ENCODE assay signal across 19 cellular contexts in the genomic region with DNA sequence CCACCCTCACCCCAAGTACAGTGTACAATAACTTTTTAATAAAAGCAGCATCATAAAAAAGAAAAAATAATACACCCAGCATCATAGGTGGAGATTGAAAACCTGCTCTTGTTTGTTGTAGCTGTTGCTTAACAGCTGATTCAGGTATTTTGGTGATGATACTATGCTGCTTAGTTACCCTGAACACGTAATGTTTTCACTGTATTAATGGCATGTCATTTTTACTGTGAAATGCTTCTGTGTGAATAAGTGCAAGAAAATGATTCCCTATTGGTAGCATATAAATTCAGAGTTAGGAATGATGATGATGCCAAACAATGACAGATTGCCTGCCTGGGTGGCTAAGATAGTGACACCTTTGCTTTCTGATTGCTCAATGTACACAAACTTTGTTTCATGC.
DNase-seq lines count a peak whose midpoint lies in the region; ATAC-seq and TF ChIP-seq lines count a peak whose summit lies in the region.
"Had no signal": no experiment of that assay in that cellular context is flagged by ENCODE, and none has a peak within 500 bp of the region (broad histone marks: within the 10 kb centered on the region; RNA-seq: fewer than 3 reads in every experiment).

No MANE protein-coding gene starts in this region.

- H3K27me3 ChIP-seq in DND-41 (ENCODE audit: insufficient read depth, low read length, poor library complexity) (no peaks in the 10 kb centered on the region), neural cell (ENCODE audit: insufficient read depth, low read depth, low read length) (no peaks in the 10 kb centered on the region), right lobe of liver (no peaks in the 10 kb centered on the region)
- H3K27me3 ChIP-seq: BLaER1 had no signal

- intact Hi-C loops in right lobe of liver (cut with DNase I): no loop called here

- H3K4me3 ChIP-seq in DND-41 (ENCODE audit: low read depth in 1 of 2, low read length in 2 of 2): no peak overlapping the region
- no peak overlapping the region for H3K4me3 ChIP-seq in epithelial cell of esophagus (ENCODE audit: low read length)
- H3K4me3 ChIP-seq in neural cell (ENCODE audit: low read length): no peak overlapping the region
- H3K4me3 ChIP-seq in right lobe of liver: no peak overlapping the region
- H3K4me3 ChIP-seq: BLaER1, GM12878, GM23338, HAP-1 had no signal

- no peak overlapping the region for H3K27ac ChIP-seq in DND-41 (ENCODE audit: low read length)
- H3K27ac ChIP-seq in neural cell (ENCODE audit: low read length): peak overlapping the region; percentile 48
- no peak overlapping the region for H3K27ac ChIP-seq in right lobe of liver
- H3K27ac ChIP-seq: 22Rv1, BLaER1, C4-2B had no signal

- H3K36me3 ChIP-seq in DND-41 (ENCODE audit: insufficient read depth, low read length) (no peaks in the 10 kb centered on the region), neural cell (ENCODE audit: insufficient read depth, low read length) (no peaks in the 10 kb centered on the region), right lobe of liver (no peaks in the 10 kb centered on the region)
- H3K36me3 ChIP-seq: BLaER1, HAP-1 had no signal

- peak overlapping the region; percentile 7; the same call in 1 of the 2 replicates for H2AFZ ChIP-seq in DND-41 (ENCODE audit: low read depth, low read length)
- H2AFZ ChIP-seq in neural cell (ENCODE audit: low read depth, low read length): no peak overlapping the region
- H2AFZ ChIP-seq: GM23338 had no signal

- peak; percentile 94 for TF ChIP-seq EP300 in neural cell (conservative IDR thresholded peaks at IDR 0.05; ENCODE audit: poor library complexity, severe bottlenecking)

- no peak for TF ChIP-seq POLR2A in right lobe of liver (IDR thresholded peaks at IDR 0.05)

- H3K9me3 ChIP-seq in DND-41 (ENCODE audit: insufficient read depth, low read length, severe bottlenecking) (no peaks in the 10 kb centered on the region), neural cell (ENCODE audit: low read length) (no peaks in the 10 kb centered on the region), right lobe of liver (no peaks in the 10 kb centered on the region)
- H3K9me3 ChIP-seq: BLaER1, Caco-2, HAP-1 had no signal

- TF ChIP-seq CTCF in DND-41 (IDR thresholded peaks at IDR 0.05; ENCODE audit: borderline replicate concordance, extremely low read depth, low read length, poor library complexity, severe bottlenecking) (no peak), epithelial cell of esophagus (IDR thresholded peaks at IDR 0.05; ENCODE audit: insufficient read depth, low read depth, low read length, missing control alignments) (no peak), neural cell (IDR thresholded peaks at IDR 0.05; ENCODE audit: poor library complexity, severe bottlenecking) (no peak), right lobe of liver (IDR thresholded peaks at IDR 0.05) (no peak)

- H3F3A ChIP-seq in neural cell (ENCODE audit: insufficient read depth, low read length, poor library complexity, severe bottlenecking): no peaks in the 10 kb centered on the region

- H3K4me1 ChIP-seq in DND-41 (ENCODE audit: insufficient read depth, low read length): no peaks in the 10 kb centered on the region
- H3K4me1 ChIP-seq in right lobe of liver: no peaks in the 10 kb centered on the region
- H3K4me1 ChIP-seq: BLaER1, Caco-2, HAP-1 had no signal

- ATAC-seq in DND-41 (ENCODE audit: insufficient read depth, low read depth) (no peak), right lobe of liver (no peak), GM18870 (IDR thresholded peaks at IDR 0.05; ENCODE audit: unreplicated experiment) (no peak)
- ATAC-seq: CD8-positive, alpha-beta T cell; GM12878; GM23338 had no signal

- H4K20me1 ChIP-seq in DND-41 (ENCODE audit: insufficient read depth, low read length) (no peaks in the 10 kb centered on the region), neural cell (ENCODE audit: insufficient read depth) (no peaks in the 10 kb centered on the region)
- H4K20me1 ChIP-seq: BLaER1 had no signal

- no peak overlapping the region for H3K9ac ChIP-seq in DND-41 (ENCODE audit: low read depth, low read length)
- H3K9ac ChIP-seq in neural cell (ENCODE audit: low read length): no peak overlapping the region
- H3K9ac ChIP-seq: BLaER1 had no signal

- no peak for DNase-seq in DND-41
- peak; percentile 26 for DNase-seq in epithelial cell of esophagus (ENCODE audit: low read depth)
- DNase-seq in right lobe of liver: no peak
- DNase-seq in cerebellum (ENCODE audit: low spot score): no peak
- DNase-seq: Caco-2; CD4-positive, CD25-positive, alpha-beta regulatory T cell; CD8-positive, alpha-beta T cell; DMS153; EL; GDM1; HFFc6 had no signal

- WGBS in right lobe of liver (ENCODE audit: insufficient coverage, low coverage, low lambda C conversion rate, missing lambda C conversion rate): 0% methylated on average over 1 of the region's 1 CpG

- H3K79me2 ChIP-seq in DND-41 (ENCODE audit: insufficient read depth, low read length): no peaks in the 10 kb centered on the region
- no peaks in the 10 kb centered on the region for H3K79me2 ChIP-seq in neural cell (replicated peaks; ENCODE audit: insufficient read depth, low read length)

- TF ChIP-seq RAD21 in neural cell (conservative IDR thresholded peaks at IDR 0.05): no peak

- no peaks in the 10 kb centered on the region for H3K9me2 ChIP-seq in neural cell (ENCODE audit: insufficient read depth, low read length)

- H3K4me2 ChIP-seq in DND-41 (ENCODE audit: insufficient read depth, low read length) (no peak overlapping the region), neural cell (ENCODE audit: low read length) (no peak overlapping the region)
- H3K4me2 ChIP-seq: BLaER1, GM23338 had no signal

TF ChIP-seq in neural cell, 6 proteins besides CTCF, POLR2A, EP300 and RAD21:
- TF ChIP-seq POLR2AphosphoS5 (IDR thresholded peaks at IDR 0.05) (peak; percentile 64), SMC3 (conservative IDR thresholded peaks at IDR 0.05; ENCODE audit: poor library complexity) (peak; percentile 20), EZH2 (IDR thresholded peaks at IDR 0.05; ENCODE audit: borderline replicate concordance, insufficient read depth, low read length, poor library complexity, severe bottlenecking) (no peak)
